In the genomic region with DNA sequence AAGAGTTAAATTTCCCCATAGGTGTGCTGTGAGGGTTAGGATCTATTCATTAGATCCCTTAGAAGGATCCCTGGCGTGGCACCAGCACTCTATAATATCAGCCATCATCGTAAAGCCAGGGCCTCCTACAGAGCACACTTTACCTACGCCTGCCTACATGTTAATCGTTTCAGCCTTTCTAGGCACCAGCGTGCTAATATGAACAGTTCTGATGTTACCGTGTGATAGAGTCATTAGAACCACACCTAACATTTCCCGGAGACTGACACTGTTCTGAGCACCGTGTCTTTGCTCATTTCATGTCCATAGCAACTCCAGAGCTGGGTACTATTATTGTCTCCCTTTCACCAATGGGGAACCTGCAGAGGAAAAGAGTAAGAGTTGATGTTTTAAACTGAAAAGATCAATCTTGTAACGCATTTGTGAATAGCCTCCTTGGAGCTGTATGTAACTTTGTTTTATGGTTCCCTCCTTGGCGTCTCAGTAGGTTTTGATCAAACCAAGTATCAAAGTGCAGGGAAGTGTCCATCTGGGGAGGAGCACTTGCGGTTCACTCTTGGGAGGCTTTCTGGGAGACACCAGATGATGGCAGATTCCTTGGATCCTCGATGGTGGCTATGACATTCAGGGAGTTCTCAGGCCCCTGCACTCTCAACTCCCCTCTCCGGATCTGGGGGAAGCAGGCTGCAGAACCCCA, we compare ENCODE assay signal across 23 cellular contexts.
"Had no signal": no experiment of that assay in that cellular context is flagged by ENCODE, and none has a peak within 500 bp of the region (broad histone marks: within the 10 kb centered on the region; RNA-seq: fewer than 3 reads in every experiment).

No MANE protein-coding gene starts in this region.

- H3K27me3 ChIP-seq: cardiac muscle cell, pancreas, vagina had no signal

- H3K36me3 ChIP-seq: cardiac muscle cell, gastroesophageal sphincter, lower lobe of right lung, neutrophil, pancreas, tibial nerve, vagina had no signal

- H3K36me3 Mint-ChIP-seq: activated naive CD8-positive, alpha-beta T cell treated with anti-CD3 and anti-CD28 coated beads, Interleukin-2, amount 10 ng/mL, durations not matched to agents 7 days and 5 days; natural killer cell; T-cell had no signal

- FAIRE-seq: pancreas had no signal

- H3K4me3 ChIP-seq: cardiac muscle cell, dorsolateral prefrontal cortex, gastroesophageal sphincter, lower lobe of right lung, pancreas, tibial nerve, vagina had no signal

- H3K9me3 ChIP-seq: gastroesophageal sphincter, lower lobe of right lung, neutrophil, pancreas, tibial nerve, vagina had no signal

- H3K27ac ChIP-seq: cardiac muscle cell, gastroesophageal sphincter, lower lobe of right lung, neutrophil, pancreas, vagina, VCaP had no signal

- DNase-seq: activated CD4-positive, alpha-beta T cell treated with anti-CD3 and anti-CD28 coated beads for 1 hour; activated CD8-positive, alpha-beta memory T cell treated with anti-CD3 and anti-CD28 coated beads, Interleukin-2, amount 50 U/mL, for 4 hours; activated naive CD4-positive, alpha-beta T cell treated with Interleukin-2 at 50 U/mL for 16 hours; activated naive CD8-positive, alpha-beta T cell treated with anti-CD3 and anti-CD28 coated beads, Interleukin-2, amount 10 ng/mL, durations not matched to agents 7 days and 5 days; activated T-cell treated with anti-CD3 and anti-CD28 coated beads, Interleukin-2, amount 50 U/mL, for 48 hours; amniotic stem cell; dorsolateral prefrontal cortex; islet precursor cell; lower lobe of right lung; natural killer cell; pancreas; right cardiac atrium; stimulated activated CD4-positive, alpha-beta T cell treated with anti-CD3 and anti-CD28 coated beads, Interleukin-12 subunit alpha, Interleukin-12 subunit beta, amount 100 ng/mL, for 4 hours; stimulated activated naive CD8-positive, alpha-beta T cell treated with anti-CD3 and anti-CD28 coated beads, Interleukin-15, amount 100 ng/mL, for 72 hours; T-cell had no signal

- H3K9me3 Mint-ChIP-seq: activated naive CD8-positive, alpha-beta T cell treated with anti-CD3 and anti-CD28 coated beads, Interleukin-2, amount 10 ng/mL, durations not matched to agents 7 days and 5 days; natural killer cell; stimulated activated naive CD8-positive, alpha-beta T cell treated with anti-CD3 and anti-CD28 coated beads, Interleukin-15, amount 100 ng/mL, for 72 hours; T-cell; T-helper 2 cell treated with Interferon-gamma antibody and Interleukin-4, amounts not matched to agents 5 μg/mL and 100 μg/mL, for 36 hours had no signal

- H3K27ac Mint-ChIP-seq: activated naive CD8-positive, alpha-beta T cell treated with anti-CD3 and anti-CD28 coated beads, Interleukin-2, amount 10 ng/mL, durations not matched to agents 7 days and 5 days; natural killer cell; stimulated activated naive CD8-positive, alpha-beta T cell treated with anti-CD3 and anti-CD28 coated beads, Interleukin-15, amount 100 ng/mL, for 72 hours; T-cell; T-helper 2 cell treated with Interferon-gamma antibody and Interleukin-4, amounts not matched to agents 5 μg/mL and 100 μg/mL, for 36 hours had no signal

- H3K4me1 ChIP-seq: gastroesophageal sphincter, lower lobe of right lung, pancreas, vagina had no signal

- ATAC-seq: gastroesophageal sphincter; left lobe of liver; lower lobe of right lung; natural killer cell; pancreas; right cardiac atrium; stimulated activated naive CD8-positive, alpha-beta T cell treated with anti-CD3 and anti-CD28 coated beads, Interleukin-15, amount 100 ng/mL, for 72 hours; T-cell had no signal

- H3K4me3 Mint-ChIP-seq: activated naive CD8-positive, alpha-beta T cell treated with anti-CD3 and anti-CD28 coated beads, Interleukin-2, amount 10 ng/mL, durations not matched to agents 7 days and 5 days; natural killer cell; stimulated activated naive CD8-positive, alpha-beta T cell treated with anti-CD3 and anti-CD28 coated beads, Interleukin-15, amount 100 ng/mL, for 72 hours; T-cell; T-helper 2 cell treated with Interferon-gamma antibody and Interleukin-4, amounts not matched to agents 5 μg/mL and 100 μg/mL, for 36 hours had no signal
